ENCODE assay signal across 22 cellular contexts in genomic region chr1:109446236-109446635, GRCh38. TPM values are rescaled to one million over a fixed set of nuclear protein-coding genes. Genes with fewer than 3 reads are reported as not detected.
"Had no signal": no experiment of that assay in that cellular context is flagged by ENCODE, and none has a peak within 500 bp of the region (broad histone marks: within the 10 kb centered on the region; RNA-seq: fewer than 3 reads in every experiment).

No MANE protein-coding gene starts in this region.

- H3K4me3 Mint-ChIP-seq: activated T-cell treated with anti-CD3 and anti-CD28 coated beads, Interleukin-2, amount 50 U/mL, for 72 hours; effector memory CD8-positive, alpha-beta T cell had no signal

- H3K27me3 ChIP-seq: cardiac muscle cell, vagina had no signal

- ATAC-seq: activated naive CD4-positive, alpha-beta T cell treated with anti-CD3 and anti-CD28 coated beads, Interleukin-2, amount 50 U/mL, for 72 hours; activated T-cell treated with anti-CD3 and anti-CD28 coated beads, Interleukin-2, amount 50 U/mL, for 72 hours; effector memory CD8-positive, alpha-beta T cell; left lobe of liver; stimulated activated naive CD8-positive, alpha-beta T cell treated with anti-CD3 and anti-CD28 coated beads, Interleukin-15, Interleukin-2, amounts not matched to agents 100 U/mL and 50 U/mL, for 24 hours had no signal

- H3K9me3 ChIP-seq: tibial nerve, vagina had no signal

- H3K4me3 ChIP-seq: cardiac muscle cell, lung, tibial nerve, vagina had no signal

- H3K36me3 ChIP-seq: cardiac muscle cell, tibial nerve, vagina had no signal

- H3K27ac ChIP-seq: cardiac muscle cell, tibial nerve, vagina, VCaP had no signal

- H3K9me3 Mint-ChIP-seq: activated naive CD4-positive, alpha-beta T cell treated with anti-CD3 and anti-CD28 coated beads, Interleukin-2, amount 50 U/mL, for 72 hours; activated T-cell treated with anti-CD3 and anti-CD28 coated beads, Interleukin-2, amount 50 U/mL, for 72 hours; effector memory CD8-positive, alpha-beta T cell had no signal

- DNase-seq: activated CD4-positive, alpha-beta T cell treated with anti-CD3 and anti-CD28 coated beads for 1 hour; activated CD4-positive, alpha-beta T cell treated with anti-CD3 and anti-CD28 coated beads, Interleukin-2, amount 50 U/mL, for 4 hours; activated gamma-delta T cell; activated T-cell treated with anti-CD3 and anti-CD28 coated beads, Interleukin-2, amount 50 U/mL, for 72 hours; amniotic stem cell; effector memory CD8-positive, alpha-beta T cell; head of caudate nucleus; midbrain; stimulated activated naive CD8-positive, alpha-beta T cell treated with anti-CD3 and anti-CD28 coated beads, Interleukin-15, Interleukin-2, amounts not matched to agents 100 U/mL and 50 U/mL, for 24 hours; T-helper 2 cell had no signal

- H3K27ac Mint-ChIP-seq: activated naive CD4-positive, alpha-beta T cell treated with anti-CD3 and anti-CD28 coated beads, Interleukin-2, amount 50 U/mL, for 72 hours; activated T-cell treated with anti-CD3 and anti-CD28 coated beads, Interleukin-2, amount 50 U/mL, for 72 hours; effector memory CD8-positive, alpha-beta T cell; progenitor cell of endocrine pancreas had no signal

- H3K4me1 ChIP-seq: tibial nerve, vagina had no signal

- H3K36me3 Mint-ChIP-seq: activated naive CD4-positive, alpha-beta T cell treated with anti-CD3 and anti-CD28 coated beads, Interleukin-2, amount 50 U/mL, for 72 hours had no signal

RNA-seq across cellular contexts. Expression of gene SYPL2, which starts 20.1 kb away (rescaled TPM):
- total RNA-seq: dermis microvascular lymphatic vessel endothelial cell, frontal cortex had no signal
- polyA plus RNA-seq: keratinocyte, neural cell had no signal
